19 cellular contexts compared by ENCODE assay signal in the genomic region with DNA sequence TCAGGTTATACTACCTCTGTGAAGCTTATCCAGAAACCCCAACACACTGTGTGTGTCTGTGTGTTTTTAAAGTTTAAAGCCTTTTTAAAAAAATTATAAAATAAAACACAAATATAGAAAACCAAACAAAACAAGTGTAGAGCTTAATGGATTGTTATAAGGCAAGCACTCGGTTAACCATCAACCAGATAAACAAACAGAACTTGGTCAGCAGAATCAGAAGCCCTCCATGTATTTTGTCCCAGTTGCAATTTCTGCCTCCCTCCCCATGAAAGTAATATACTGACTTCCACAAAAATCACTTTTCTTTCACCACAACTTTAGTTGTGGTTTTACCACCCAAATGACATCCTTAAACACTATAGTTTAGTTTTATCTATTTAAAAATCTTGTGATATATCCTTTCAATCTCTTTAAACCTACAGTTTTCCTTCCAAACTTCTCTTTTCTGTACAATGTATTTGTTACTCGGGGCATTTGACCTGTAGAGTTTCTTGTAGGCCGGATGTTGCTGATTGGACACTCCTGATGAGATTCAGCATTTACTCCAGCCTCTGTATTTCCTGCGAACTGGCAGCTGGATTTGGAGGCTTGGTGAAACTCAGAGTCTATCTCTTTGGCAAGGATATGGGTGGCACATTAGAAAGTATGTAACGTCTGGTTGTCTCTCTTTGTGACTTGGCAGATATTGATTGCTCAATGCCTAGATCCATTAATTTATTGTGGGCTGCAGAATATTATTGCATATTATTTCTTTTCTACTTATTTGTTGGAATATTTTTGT. TPM values are rescaled to one million over a fixed set of nuclear protein-coding genes. Genes with fewer than 3 reads are reported as not detected.
DNase-seq lines count a peak whose midpoint lies in the region; ATAC-seq, FAIRE-seq and TF ChIP-seq lines count a peak whose summit lies in the region.
"Had no signal": no experiment of that assay in that cellular context is flagged by ENCODE, and none has a peak within 500 bp of the region (broad histone marks: within the 10 kb centered on the region; RNA-seq: fewer than 3 reads in every experiment).

No MANE protein-coding gene starts in this region.

- H3K79me2 ChIP-seq in DND-41 (ENCODE audit: insufficient read depth, low read length) (no peaks in the 10 kb centered on the region), HepG2 (ENCODE audit: insufficient read depth, low read length) (no peaks in the 10 kb centered on the region)

- H3K4me3 ChIP-seq in DND-41 (ENCODE audit: low read depth in 1 of 2, low read length in 2 of 2) = no peak overlapping the region
- H3K4me3 ChIP-seq in HepG2 (replicated peaks in 1 of 3; ENCODE audit: insufficient read depth in 1 of 3, low read depth in 2 of 3, low read length in 3 of 3) = no peak overlapping the region
- H3K4me3 ChIP-seq: GM23248 had no signal

- DNase-seq in DND-41 (no peak), HepG2 (ENCODE audit: low spot score) (no peak), renal cortical epithelial cell (ENCODE audit: low read depth) (peak; percentile 56), DMS79 treated with DMSO at 0.1 percent for 48 hours (lab: John Stamatoyannopoulos, UW) (no peak)
- no peak for DNase-seq in activated CD8-positive, alpha-beta memory T cell treated with anti-CD3 and anti-CD28 coated beads, Interleukin-2, amount 50 U/mL, for 48 hours
- DNase-seq: 8988T; C1 segment of cervical spinal cord; Calu3; CD4-positive, alpha-beta memory T cell; COR-L47; DMS79; GM23248; H7; HCEC 1CT had no signal

- H3K9ac ChIP-seq in DND-41 (ENCODE audit: low read depth, low read length) (no peak overlapping the region), HepG2 (ENCODE audit: insufficient read depth, low read depth, low read length) (no peak overlapping the region)
- H3K9ac ChIP-seq: GM23248 had no signal

- 28% methylated on average over 5 of the region's 5 CpGs for WGBS in HepG2 (ENCODE audit: low lambda C conversion rate)

- H3K9me3 ChIP-seq in DND-41 (ENCODE audit: insufficient read depth, low read length, severe bottlenecking) (no peaks in the 10 kb centered on the region), HepG2 (ENCODE audit: low read length) (no peaks in the 10 kb centered on the region)

- no peak for TF ChIP-seq RAD21 in HepG2 (CRISPR knock-in tag; IDR thresholded peaks at IDR 0.05)

- TF ChIP-seq CTCF in 22Rv1 (IDR thresholded peaks at IDR 0.05) (no peak), DND-41 (IDR thresholded peaks at IDR 0.05; ENCODE audit: borderline replicate concordance, extremely low read depth, low read length, poor library complexity, severe bottlenecking) (no peak), HepG2 (CRISPR knock-in tag; IDR thresholded peaks at IDR 0.05) (no peak)

- FAIRE-seq in HepG2 (lab: Jason Lieb, UNC) = no peak
- FAIRE-seq: G401.6, GM12892, H1 had no signal

- H3K27me3 ChIP-seq in DND-41 (ENCODE audit: insufficient read depth, low read length, poor library complexity) = no peaks in the 10 kb centered on the region
- no peaks in the 10 kb centered on the region for H3K27me3 ChIP-seq in HepG2 (ENCODE audit: control insufficient read depth in 1 of 2, insufficient read depth in 2 of 2, low read length in 2 of 2)

- POLR2A ChIA-PET in HepG2 (lab: Yijun Ruan, JAX) = no interaction called here

- no TSS peak for BruUV-seq in HepG2 (replicated peaks; lab: Mats Ljungman, UMichigan)

- CTCF ChIA-PET in HepG2 (lab: Yijun Ruan, JAX; ENCODE audit: low intra/inter-chr PET ratio, low total read pairs) = no interaction called here

- H3K27ac ChIP-seq in 22Rv1 = 0 out of 2 replicates have a peak overlapping the region, but pooled peaks have one; percentile 9
- no peak overlapping the region for H3K27ac ChIP-seq in DND-41 (ENCODE audit: low read length)
- H3K27ac ChIP-seq in HepG2 (ENCODE audit: extremely low read length, insufficient read depth, low read length) = no peak overlapping the region
- H3K27ac ChIP-seq: GM23248 had no signal

- H3K36me3 ChIP-seq in DND-41 (ENCODE audit: insufficient read depth, low read length) = no peaks in the 10 kb centered on the region
- H3K36me3 ChIP-seq in HepG2 (replicated peaks in 1 of 2; ENCODE audit: control insufficient read depth in 1 of 2, insufficient read depth in 2 of 2, low read length in 2 of 2) = no peaks in the 10 kb centered on the region

- intact Hi-C loops in HepG2 (cut with micrococcal nuclease; ENCODE audit: unreplicated experiment) = no loop called here

- H2AFZ ChIP-seq in DND-41 (ENCODE audit: low read depth, low read length) = no peak overlapping the region
- H2AFZ ChIP-seq in HepG2 (ENCODE audit: low read length) = no peak overlapping the region
- H2AFZ ChIP-seq: GM23248 had no signal

- in situ Hi-C loops in HepG2 (cut with HindIII; ENCODE audit: extremely low pct_ligation_motif_present, low pct_unique_long_range_greater_than_20kb) = loop anchor here (25.0 kb wide), 1 partner anchor 1109 kb away; no protein-coding TSS in a partner anchor

- H3K4me1 ChIP-seq in DND-41 (ENCODE audit: insufficient read depth, low read length) (no peaks in the 10 kb centered on the region), HepG2 (ENCODE audit: insufficient read depth, low read length) (peaks cover 11% of the 10 kb centered on the region)

- TF ChIP-seq POLR2A in HepG2 (IDR thresholded peaks at IDR 0.05; ENCODE audit: insufficient read depth in 1 of 2, low read depth in 2 of 2, low read length in 2 of 2) = no peak

- TF ChIP-seq EP300 in HepG2 (IDR thresholded peaks at IDR 0.05; ENCODE audit: low read depth in 2 of 2, low read length in 2 of 2) (no peak), HepG2 (CRISPR knock-in tag; IDR thresholded peaks at IDR 0.05; ENCODE audit: borderline replicate concordance) (no peak)

- H3K4me2 ChIP-seq in DND-41 (ENCODE audit: insufficient read depth, low read length) = no peak overlapping the region
- no peak overlapping the region for H3K4me2 ChIP-seq in HepG2 (ENCODE audit: low read depth, low read length)

- ATAC-seq in DND-41 (ENCODE audit: insufficient read depth, low read depth) (peak; percentile 55; the same call in 2 of the 3 replicates), HepG2 (no peak), GM21528 (IDR thresholded peaks at IDR 0.05; ENCODE audit: low FRiP score, unreplicated experiment) (no peak)

- no peaks in the 10 kb centered on the region for H4K20me1 ChIP-seq in DND-41 (ENCODE audit: insufficient read depth, low read length)
- no peaks in the 10 kb centered on the region for H4K20me1 ChIP-seq in HepG2 (ENCODE audit: insufficient read depth, low read length)

TF ChIP-seq in HepG2, 621 proteins besides CTCF, POLR2A, EP300 and RAD21:
- TF ChIP-seq MAFK (conservative IDR thresholded peaks at IDR 0.05 in 1 of 2, IDR thresholded peaks at IDR 0.05 in 1 of 2; ENCODE audit: low read length in 2 of 2) (peak; percentile 33 to 59; a peak in 3 of 4 replicates), TMF1 (CRISPR knock-in tag; IDR thresholded peaks at IDR 0.05; ENCODE audit: low read depth) (no peak), MAFF (IDR thresholded peaks at IDR 0.05; ENCODE audit: low read depth, low read length) (peak; percentile 51)

RNA-seq across cellular contexts. Expression of a gene that starts 8.6 kb away (rescaled TPM):
- not detected in 2 replicates for total RNA-seq in HepG2 (2016; rRNA removed; fragmentation: Illumina TruSeq; extraction: Trizol)
- not detected in 2 replicates for total RNA-seq in HepG2 (2016; cell fraction: cytosol; rRNA removed; fragmentation: Illumina TruSeq; extraction: Trizol; ENCODE audit: low read depth)
- total RNA-seq in HepG2 (2016; cell fraction: insoluble cytoplasmic fraction; rRNA removed; fragmentation: Illumina TruSeq; extraction: Trizol) = not detected in 2 replicates
- not detected in 2 replicates for total RNA-seq in HepG2 (2016; cell fraction: membrane; rRNA removed; fragmentation: Illumina TruSeq; extraction: Trizol)
- not detected in 2 replicates for total RNA-seq in HepG2 (2016; cell fraction: nucleus; rRNA removed; fragmentation: Illumina TruSeq; extraction: Trizol)
- polyA plus RNA-seq in HepG2 (2011; rRNA removed) = 0.01 TPM in 2 replicates
- 0.01 TPM in 1 of 2 replicates, not detected in the other for polyA plus RNA-seq in HepG2 (2011; cell fraction: cytosol; rRNA removed)
- polyA plus RNA-seq in HepG2 (2011; cell fraction: nucleus; rRNA removed) = 0.02 TPM in 1 of 2 replicates, not detected in the other
- polyA plus RNA-seq in HepG2 (2012) = 0.01 TPM in 2 replicates
- not detected in 2 replicates for polyA plus RNA-seq in HepG2 (2016; cell fraction: cytosol; fragmentation: Illumina TruSeq; extraction: Trizol; ENCODE audit: low read depth)
- not detected in 2 replicates for polyA plus RNA-seq in HepG2 (2016; cell fraction: insoluble cytoplasmic fraction; fragmentation: Illumina TruSeq; extraction: Trizol; ENCODE audit: low read depth)
- not detected in 2 replicates for polyA plus RNA-seq in HepG2 (2016; cell fraction: membrane; fragmentation: Illumina TruSeq; extraction: Trizol; ENCODE audit: low read depth)
- not detected in 2 replicates for polyA plus RNA-seq in HepG2 (2016; cell fraction: nucleus; fragmentation: Illumina TruSeq; extraction: Trizol; ENCODE audit: insufficient read depth, low read depth)
- 0.04 and 0.09 TPM in 2 replicates for polyA minus RNA-seq in HepG2 (2011; rRNA and poly(A)+ RNA removed; ENCODE audit: low replicate concordance)
- polyA minus RNA-seq in HepG2 (2011; cell fraction: cytosol; rRNA and poly(A)+ RNA removed) = not detected in 2 replicates
- polyA minus RNA-seq in HepG2 (2011; cell fraction: nucleus; rRNA and poly(A)+ RNA removed) = under 0.01 and 0.52 TPM in 2 replicates
- total RNA-seq in renal cortical epithelial cell = 0.52 and 1.3 TPM in 2 replicates
- total RNA-seq: CD4-positive, alpha-beta memory T cell had no signal
- polyA plus RNA-seq: CD4-positive, alpha-beta memory T cell had no signal
